In genomic region chr16:2179576-2179975, GRCh38 we compare ENCODE assay signal across 17 cellular contexts. TPM values are rescaled to one million over a fixed set of nuclear protein-coding genes. Genes with fewer than 3 reads are reported as not detected.
DNase-seq lines count a peak whose midpoint lies in the region; ATAC-seq, FAIRE-seq and TF ChIP-seq lines count a peak whose summit lies in the region.
"Had no signal": no experiment of that assay in that cellular context is flagged by ENCODE, and none has a peak within 500 bp of the region (broad histone marks: within the 10 kb centered on the region; RNA-seq: fewer than 3 reads in every experiment).

No MANE protein-coding gene starts in this region.

- DNase-seq in HepG2 (ENCODE audit: low spot score) (no peak), right lobe of liver (no peak), T-helper 17 cell (no peak), left lobe of liver (ENCODE audit: low spot score) (no peak), prostate gland (ENCODE audit: low spot score) (no peak), gastrocnemius medialis (no peak)
- DNase-seq: Calu3; CD8-positive, alpha-beta T cell; DMS79 treated with DMSO at 0.1 percent for 48 hours; GF-D8 had no signal

- H3K27ac ChIP-seq in HepG2 (ENCODE audit: extremely low read length, insufficient read depth, low read length) = no peak overlapping the region
- no peak overlapping the region for H3K27ac ChIP-seq in right lobe of liver
- no peak overlapping the region for H3K27ac ChIP-seq in prostate gland
- no peak overlapping the region for H3K27ac ChIP-seq in gastrocnemius medialis
- H3K27ac ChIP-seq: BLaER1 treated with 17β-estradiol and CSF1 and Interleukin-3, amounts not matched to agents 10 nM and 100 nM had no signal

- ATAC-seq in HepG2 = no peak
- no peak for ATAC-seq in right lobe of liver
- ATAC-seq in T-helper 17 cell = no peak
- ATAC-seq in left lobe of liver = peak; percentile 2
- ATAC-seq in HG03108 (IDR thresholded peaks at IDR 0.05; ENCODE audit: unreplicated experiment) = no peak
- no peak for ATAC-seq in GM21723 (IDR thresholded peaks at IDR 0.05; ENCODE audit: unreplicated experiment)
- no peak for ATAC-seq in gastrocnemius medialis

- TF ChIP-seq CTCF in HepG2 (CRISPR knock-in tag; IDR thresholded peaks at IDR 0.05) (no peak), right lobe of liver (IDR thresholded peaks at IDR 0.05) (no peak), prostate gland (IDR thresholded peaks at IDR 0.05) (no peak), gastrocnemius medialis (IDR thresholded peaks at IDR 0.05 in 4 of 5, conservative IDR thresholded peaks at IDR 0.05 in 1 of 5) (no peak)

- no peak overlapping the region for H2AFZ ChIP-seq in HepG2 (ENCODE audit: low read length)

- no peak overlapping the region for H3K27ac Mint-ChIP-seq in T-helper 17 cell
- H3K27ac Mint-ChIP-seq: B cell; CD8-positive, alpha-beta T cell had no signal

- TF ChIP-seq EP300 in HepG2 (IDR thresholded peaks at IDR 0.05; ENCODE audit: low read depth in 2 of 2, low read length in 2 of 2) (no peak), HepG2 (CRISPR knock-in tag; IDR thresholded peaks at IDR 0.05; ENCODE audit: borderline replicate concordance) (no peak)

- H3K36me3 Mint-ChIP-seq in T-helper 17 cell (ENCODE audit: low read depth) = no peaks in the 10 kb centered on the region

- peak overlapping the region; percentile 36 for H3K4me3 Mint-ChIP-seq in T-helper 17 cell
- H3K4me3 Mint-ChIP-seq: B cell; CD8-positive, alpha-beta T cell had no signal

- H3K79me2 ChIP-seq in HepG2 (ENCODE audit: insufficient read depth, low read length) = no peaks in the 10 kb centered on the region

- CTCF ChIA-PET in HepG2 (lab: Yijun Ruan, JAX; ENCODE audit: low intra/inter-chr PET ratio, low total read pairs) = no interaction called here

- H3K4me1 ChIP-seq in HepG2 (ENCODE audit: insufficient read depth, low read length) = peaks cover 17% of the 10 kb centered on the region
- no peaks in the 10 kb centered on the region for H3K4me1 ChIP-seq in right lobe of liver
- H3K4me1 ChIP-seq in prostate gland (replicated peaks) = no peaks in the 10 kb centered on the region
- H3K4me1 ChIP-seq in gastrocnemius medialis = no peaks in the 10 kb centered on the region
- H3K4me1 ChIP-seq: HAP-1 had no signal

- peaks cover 5% of the 10 kb centered on the region for H3K4me1 Mint-ChIP-seq in T-helper 17 cell

- TF ChIP-seq POLR2A in HepG2 (IDR thresholded peaks at IDR 0.05; ENCODE audit: insufficient read depth in 1 of 2, low read depth in 2 of 2, low read length in 2 of 2) (no peak), right lobe of liver (IDR thresholded peaks at IDR 0.05) (no peak), prostate gland (IDR thresholded peaks at IDR 0.05) (no peak), gastrocnemius medialis (IDR thresholded peaks at IDR 0.05) (no peak)

- H3K36me3 ChIP-seq in HepG2 (replicated peaks in 1 of 2; ENCODE audit: control insufficient read depth in 1 of 2, insufficient read depth in 2 of 2, low read length in 2 of 2) = peaks cover 6 to 13% of the 10 kb centered on the region in 2 experiments; a peak in 2 of 5 replicates
- peaks cover 0 to 23% (median 6%) of the 10 kb centered on the region in 4 donors for H3K36me3 ChIP-seq in right lobe of liver
- peaks cover 0 to 4% of the 10 kb centered on the region in 2 donors for H3K36me3 ChIP-seq in prostate gland
- H3K36me3 ChIP-seq in gastrocnemius medialis = peaks cover 0 to 26% of the 10 kb centered on the region in 2 donors

- no peaks in the 10 kb centered on the region for H3K27me3 Mint-ChIP-seq in T-helper 17 cell
- H3K27me3 Mint-ChIP-seq: B cell had no signal

- no peak overlapping the region for H3K4me2 ChIP-seq in HepG2 (ENCODE audit: low read depth, low read length)
- H3K4me2 ChIP-seq: BLaER1 treated with 17β-estradiol and CSF1 and Interleukin-3, amounts not matched to agents 10 nM and 100 nM had no signal

- intact Hi-C loops in HepG2 (cut with micrococcal nuclease; ENCODE audit: unreplicated experiment) = no loop called here
- intact Hi-C loops in right lobe of liver (cut with DNase I) = no loop called here
- intact Hi-C loops in prostate gland (cut with DNase I) = no loop called here
- intact Hi-C loops in gastrocnemius medialis (cut with DNase I; ENCODE audit: low total_unique reads) = no loop called here

- H3K27me3 ChIP-seq in HepG2 (ENCODE audit: control insufficient read depth in 1 of 2, insufficient read depth in 2 of 2, low read length in 2 of 2) = no peaks in the 10 kb centered on the region
- H3K27me3 ChIP-seq in right lobe of liver = no peaks in the 10 kb centered on the region
- H3K27me3 ChIP-seq in prostate gland (replicated peaks; ENCODE audit: insufficient read depth) = no peaks in the 10 kb centered on the region
- no peaks in the 10 kb centered on the region for H3K27me3 ChIP-seq in gastrocnemius medialis
- H3K27me3 ChIP-seq: BLaER1 treated with 17β-estradiol and CSF1 and Interleukin-3, amounts not matched to agents 10 nM and 100 nM had no signal

- no peaks in the 10 kb centered on the region for H4K20me1 ChIP-seq in HepG2 (ENCODE audit: insufficient read depth, low read length)

- no peak for TF ChIP-seq RAD21 in HepG2 (CRISPR knock-in tag; IDR thresholded peaks at IDR 0.05)

- H3K9ac ChIP-seq in HepG2 (ENCODE audit: insufficient read depth, low read depth, low read length) = no peak overlapping the region
- H3K9ac ChIP-seq: BLaER1 treated with 17β-estradiol and CSF1 and Interleukin-3, amounts not matched to agents 10 nM and 100 nM had no signal

- FAIRE-seq in HepG2 (lab: Jason Lieb, UNC) = no peak
- FAIRE-seq: H1 had no signal

- POLR2A ChIA-PET in HepG2 (lab: Yijun Ruan, JAX) = no interaction called here

- no peaks in the 10 kb centered on the region for H3K9me3 ChIP-seq in HepG2 (ENCODE audit: low read length)
- H3K9me3 ChIP-seq in right lobe of liver = no peaks in the 10 kb centered on the region
- H3K9me3 ChIP-seq in T-helper 17 cell (ENCODE audit: control insufficient read depth, low read length, poor library complexity, severe bottlenecking) = no peaks in the 10 kb centered on the region
- H3K9me3 ChIP-seq in prostate gland = no peaks in the 10 kb centered on the region
- H3K9me3 ChIP-seq in gastrocnemius medialis = no peaks in the 10 kb centered on the region
- H3K9me3 ChIP-seq: HAP-1 had no signal

- H3K4me3 ChIP-seq in HepG2 (replicated peaks in 1 of 3; ENCODE audit: insufficient read depth in 1 of 3, low read depth in 2 of 3, low read length in 3 of 3) (no peak overlapping the region), right lobe of liver (no peak overlapping the region), prostate gland (no peak overlapping the region), gastrocnemius medialis (no peak overlapping the region)
- H3K4me3 ChIP-seq: BLaER1 treated with 17β-estradiol and CSF1 and Interleukin-3, amounts not matched to agents 10 nM and 100 nM; HAP-1 had no signal

- 100% methylated on average over 2 of the region's 31 CpGs for WGBS in HepG2 (ENCODE audit: low lambda C conversion rate)
- no CpG with 5 or more reads among the region's 31 CpGs for WGBS in right lobe of liver (ENCODE audit: insufficient coverage, low coverage, low lambda C conversion rate, missing lambda C conversion rate)
- 91% methylated on average over 27 of the region's 31 CpGs for WGBS in prostate gland

- in situ Hi-C loops in HepG2 (cut with HindIII; ENCODE audit: extremely low pct_ligation_motif_present, low pct_unique_long_range_greater_than_20kb) = no loop called here
- in situ Hi-C loops in gastrocnemius medialis (cut with MboI; ENCODE audit: low sequenced_read_pairs in 4 of 4) = no loop called here

- no TSS peak for BruUV-seq in HepG2 (replicated peaks; lab: Mats Ljungman, UMichigan)

RNA-seq across cellular contexts. Expression of gene CASKIN1, which starts 16.8 kb away (rescaled TPM):
- total RNA-seq in HepG2 (2016; rRNA removed; fragmentation: Illumina TruSeq; extraction: Trizol) (1.2 and 1.4 TPM in 2 replicates), right lobe of liver (not detected), T-helper 17 cell (under 1 TPM in 1 of 2 donors, not detected in 1; 0.05 TPM), left lobe of liver (0.05 TPM), prostate gland (1 to 10 TPM in 1 of 2 donors, under 1 TPM in 1; 0.77 to 5.3 TPM), gastrocnemius medialis (under 1 TPM in 3 of 4 donors, not detected in 1; 0.07 to 0.51 (median 0.10) TPM)
- 0.20 and 2.1 TPM in 2 replicates for total RNA-seq in HepG2 (2016; cell fraction: cytosol; rRNA removed; fragmentation: Illumina TruSeq; extraction: Trizol; ENCODE audit: low read depth)
- 0.56 and 0.91 TPM in 2 replicates for total RNA-seq in HepG2 (2016; cell fraction: insoluble cytoplasmic fraction; rRNA removed; fragmentation: Illumina TruSeq; extraction: Trizol)
- total RNA-seq in HepG2 (2016; cell fraction: membrane; rRNA removed; fragmentation: Illumina TruSeq; extraction: Trizol) = 0.65 and 0.76 TPM in 2 replicates
- 0.65 and 1.9 TPM in 2 replicates for total RNA-seq in HepG2 (2016; cell fraction: nucleus; rRNA removed; fragmentation: Illumina TruSeq; extraction: Trizol)
- polyA plus RNA-seq in HepG2 (2011; rRNA removed) = 2.2 and 9.4 TPM in 2 replicates
- 0.65 and 1.0 TPM in 2 replicates for polyA plus RNA-seq in HepG2 (2011; cell fraction: cytosol; rRNA removed)
- polyA plus RNA-seq in HepG2 (2011; cell fraction: nucleus; rRNA removed) = 13.6 and 21.2 TPM in 2 replicates
- polyA plus RNA-seq in HepG2 (2012) = 2.3 and 3.3 TPM in 2 replicates
- 0.10 TPM in 2 replicates for polyA plus RNA-seq in HepG2 (2016; cell fraction: cytosol; fragmentation: Illumina TruSeq; extraction: Trizol; ENCODE audit: low read depth)
- 0.49 and 0.81 TPM in 2 replicates for polyA plus RNA-seq in HepG2 (2016; cell fraction: insoluble cytoplasmic fraction; fragmentation: Illumina TruSeq; extraction: Trizol; ENCODE audit: low read depth)
- polyA plus RNA-seq in HepG2 (2016; cell fraction: membrane; fragmentation: Illumina TruSeq; extraction: Trizol; ENCODE audit: low read depth) = 0.34 and 0.36 TPM in 2 replicates
- polyA plus RNA-seq in HepG2 (2016; cell fraction: nucleus; fragmentation: Illumina TruSeq; extraction: Trizol; ENCODE audit: insufficient read depth, low read depth) = 4.1 and 6.3 TPM in 2 replicates
- 4.0 TPM in 1 of 2 replicates, not detected in the other for polyA minus RNA-seq in HepG2 (2011; rRNA and poly(A)+ RNA removed; ENCODE audit: low replicate concordance)
- 0.88 and 1.8 TPM in 2 replicates for polyA minus RNA-seq in HepG2 (2011; cell fraction: cytosol; rRNA and poly(A)+ RNA removed)
- polyA minus RNA-seq in HepG2 (2011; cell fraction: nucleus; rRNA and poly(A)+ RNA removed) = 1.5 and 2.7 TPM in 2 replicates
- total RNA-seq: B cell had no signal

RNA-seq across cellular contexts. Expression of gene TRAF7, which starts 24.0 kb away (rescaled TPM):
- total RNA-seq in HepG2 (2016; rRNA removed; fragmentation: Illumina TruSeq; extraction: Trizol) (40.3 and 47.9 TPM in 2 replicates), right lobe of liver (10 to 100 TPM; 40.9 to 56.2 (median 46.2) TPM), T-helper 17 cell (10 to 100 TPM; 32.4 to 35.0 TPM), left lobe of liver (44.2 TPM), prostate gland (10 to 100 TPM; 40.0 to 51.5 TPM), gastrocnemius medialis (10 to 100 TPM; 39.5 to 71.4 (median 55.9) TPM)
- 34.6 and 39.0 TPM in 2 replicates for total RNA-seq in HepG2 (2016; cell fraction: cytosol; rRNA removed; fragmentation: Illumina TruSeq; extraction: Trizol; ENCODE audit: low read depth)
- total RNA-seq in HepG2 (2016; cell fraction: insoluble cytoplasmic fraction; rRNA removed; fragmentation: Illumina TruSeq; extraction: Trizol) = 37.7 and 45.9 TPM in 2 replicates
- total RNA-seq in HepG2 (2016; cell fraction: membrane; rRNA removed; fragmentation: Illumina TruSeq; extraction: Trizol) = 86.6 and 88.7 TPM in 2 replicates
- 27.8 and 32.2 TPM in 2 replicates for total RNA-seq in HepG2 (2016; cell fraction: nucleus; rRNA removed; fragmentation: Illumina TruSeq; extraction: Trizol)
- polyA plus RNA-seq in HepG2 (2011; rRNA removed) = 65.6 and 67.9 TPM in 2 replicates
- 42.1 and 56.2 TPM in 2 replicates for polyA plus RNA-seq in HepG2 (2011; cell fraction: cytosol; rRNA removed)
- 119 and 145 TPM in 2 replicates for polyA plus RNA-seq in HepG2 (2011; cell fraction: nucleus; rRNA removed)
- polyA plus RNA-seq in HepG2 (2012) = 36.5 and 51.9 TPM in 2 replicates
- polyA plus RNA-seq in HepG2 (2016; cell fraction: cytosol; fragmentation: Illumina TruSeq; extraction: Trizol; ENCODE audit: low read depth) = 64.8 and 68.7 TPM in 2 replicates
- polyA plus RNA-seq in HepG2 (2016; cell fraction: insoluble cytoplasmic fraction; fragmentation: Illumina TruSeq; extraction: Trizol; ENCODE audit: low read depth) = 43.6 and 56.9 TPM in 2 replicates
- 91.9 and 99.7 TPM in 2 replicates for polyA plus RNA-seq in HepG2 (2016; cell fraction: membrane; fragmentation: Illumina TruSeq; extraction: Trizol; ENCODE audit: low read depth)
- polyA plus RNA-seq in HepG2 (2016; cell fraction: nucleus; fragmentation: Illumina TruSeq; extraction: Trizol; ENCODE audit: insufficient read depth, low read depth) = 74.4 and 76.4 TPM in 2 replicates
- polyA minus RNA-seq in HepG2 (2011; rRNA and poly(A)+ RNA removed; ENCODE audit: low replicate concordance) = 81.3 and 108 TPM in 2 replicates
- polyA minus RNA-seq in HepG2 (2011; cell fraction: cytosol; rRNA and poly(A)+ RNA removed) = 41.1 and 51.4 TPM in 2 replicates
- 18.5 and 21.0 TPM in 2 replicates for polyA minus RNA-seq in HepG2 (2011; cell fraction: nucleus; rRNA and poly(A)+ RNA removed)

RNA-seq across cellular contexts. Expression of gene MLST8, which starts 25.7 kb away (rescaled TPM):
- 25.2 and 30.8 TPM in 2 replicates for total RNA-seq in HepG2 (2016; rRNA removed; fragmentation: Illumina TruSeq; extraction: Trizol)
- 66.8 and 68.3 TPM in 2 replicates for total RNA-seq in HepG2 (2016; cell fraction: cytosol; rRNA removed; fragmentation: Illumina TruSeq; extraction: Trizol; ENCODE audit: low read depth)
- 24.8 and 34.9 TPM in 2 replicates for total RNA-seq in HepG2 (2016; cell fraction: insoluble cytoplasmic fraction; rRNA removed; fragmentation: Illumina TruSeq; extraction: Trizol)
- total RNA-seq in HepG2 (2016; cell fraction: membrane; rRNA removed; fragmentation: Illumina TruSeq; extraction: Trizol) = 73.3 and 82.0 TPM in 2 replicates
- 20.0 and 20.9 TPM in 2 replicates for total RNA-seq in HepG2 (2016; cell fraction: nucleus; rRNA removed; fragmentation: Illumina TruSeq; extraction: Trizol)
- polyA plus RNA-seq in HepG2 (2011; rRNA removed) = 70.9 and 72.7 TPM in 2 replicates
- polyA plus RNA-seq in HepG2 (2011; cell fraction: cytosol; rRNA removed) = 88.3 and 159 TPM in 2 replicates
- polyA plus RNA-seq in HepG2 (2011; cell fraction: nucleus; rRNA removed) = 109 and 133 TPM in 2 replicates
- 26.5 and 34.3 TPM in 2 replicates for polyA plus RNA-seq in HepG2 (2012)
- 136 and 139 TPM in 2 replicates for polyA plus RNA-seq in HepG2 (2016; cell fraction: cytosol; fragmentation: Illumina TruSeq; extraction: Trizol; ENCODE audit: low read depth)
- polyA plus RNA-seq in HepG2 (2016; cell fraction: insoluble cytoplasmic fraction; fragmentation: Illumina TruSeq; extraction: Trizol; ENCODE audit: low read depth) = 45.5 and 48.4 TPM in 2 replicates
- 121 and 123 TPM in 2 replicates for polyA plus RNA-seq in HepG2 (2016; cell fraction: membrane; fragmentation: Illumina TruSeq; extraction: Trizol; ENCODE audit: low read depth)
- 52.7 and 57.3 TPM in 2 replicates for polyA plus RNA-seq in HepG2 (2016; cell fraction: nucleus; fragmentation: Illumina TruSeq; extraction: Trizol; ENCODE audit: insufficient read depth, low read depth)
- 111 and 121 TPM in 2 replicates for polyA minus RNA-seq in HepG2 (2011; rRNA and poly(A)+ RNA removed; ENCODE audit: low replicate concordance)
- 30.5 and 31.0 TPM in 2 replicates for polyA minus RNA-seq in HepG2 (2011; cell fraction: cytosol; rRNA and poly(A)+ RNA removed)
- 41.5 and 46.5 TPM in 2 replicates for polyA minus RNA-seq in HepG2 (2011; cell fraction: nucleus; rRNA and poly(A)+ RNA removed)
- total RNA-seq in right lobe of liver = 10 to 100 TPM; 13.1 to 51.0 (median 17.5) TPM
- 10 to 100 TPM; 28.2 to 31.4 TPM for total RNA-seq in T-helper 17 cell
- 16.9 TPM for total RNA-seq in left lobe of liver
- total RNA-seq in prostate gland = 100 to 1,000 TPM in 1 of 2 donors, 10 to 100 TPM in 1; 55.9 to 110 TPM
- 10 to 100 TPM; 40.3 to 77.0 (median 73.5) TPM for total RNA-seq in gastrocnemius medialis

RNA-seq across cellular contexts. Expression of gene BRICD5, which starts 31.1 kb away (rescaled TPM):
- total RNA-seq in HepG2 (2016; rRNA removed; fragmentation: Illumina TruSeq; extraction: Trizol) (1.7 and 5.8 TPM in 2 replicates), right lobe of liver (1 to 10 TPM in 4 of 6 experiments, under 1 TPM in 2; 0.74 to 3.7 (median 2.0) TPM), T-helper 17 cell (1 to 10 TPM; 2.6 to 4.0 TPM), left lobe of liver (5.3 TPM), prostate gland (10 to 100 TPM; 18.4 to 26.2 TPM), gastrocnemius medialis (1 to 10 TPM in 3 of 4 donors, under 1 TPM in 1; 0.15 to 2.2 (median 1.4) TPM)
- total RNA-seq in HepG2 (2016; cell fraction: cytosol; rRNA removed; fragmentation: Illumina TruSeq; extraction: Trizol; ENCODE audit: low read depth) = 2.2 and 3.3 TPM in 2 replicates
- total RNA-seq in HepG2 (2016; cell fraction: insoluble cytoplasmic fraction; rRNA removed; fragmentation: Illumina TruSeq; extraction: Trizol) = 1.6 and 6.3 TPM in 2 replicates
- 1.4 and 2.7 TPM in 2 replicates for total RNA-seq in HepG2 (2016; cell fraction: membrane; rRNA removed; fragmentation: Illumina TruSeq; extraction: Trizol)
- total RNA-seq in HepG2 (2016; cell fraction: nucleus; rRNA removed; fragmentation: Illumina TruSeq; extraction: Trizol) = 5.3 and 6.8 TPM in 2 replicates
- 1.6 and 2.0 TPM in 2 replicates for polyA plus RNA-seq in HepG2 (2011; rRNA removed)
- 0.71 and 1.3 TPM in 2 replicates for polyA plus RNA-seq in HepG2 (2011; cell fraction: cytosol; rRNA removed)
- polyA plus RNA-seq in HepG2 (2011; cell fraction: nucleus; rRNA removed) = 20.0 and 26.3 TPM in 2 replicates
- 3.3 and 5.8 TPM in 2 replicates for polyA plus RNA-seq in HepG2 (2012)
- polyA plus RNA-seq in HepG2 (2016; cell fraction: cytosol; fragmentation: Illumina TruSeq; extraction: Trizol; ENCODE audit: low read depth) = 1.9 and 3.4 TPM in 2 replicates
- polyA plus RNA-seq in HepG2 (2016; cell fraction: insoluble cytoplasmic fraction; fragmentation: Illumina TruSeq; extraction: Trizol; ENCODE audit: low read depth) = 1.3 and 2.2 TPM in 2 replicates
- polyA plus RNA-seq in HepG2 (2016; cell fraction: membrane; fragmentation: Illumina TruSeq; extraction: Trizol; ENCODE audit: low read depth) = 0.97 and 1.2 TPM in 2 replicates
- 15.3 and 20.5 TPM in 2 replicates for polyA plus RNA-seq in HepG2 (2016; cell fraction: nucleus; fragmentation: Illumina TruSeq; extraction: Trizol; ENCODE audit: insufficient read depth, low read depth)
- 0.72 and 4.8 TPM in 2 replicates for polyA minus RNA-seq in HepG2 (2011; rRNA and poly(A)+ RNA removed; ENCODE audit: low replicate concordance)
- 3.1 TPM in 1 of 2 replicates, not detected in the other for polyA minus RNA-seq in HepG2 (2011; cell fraction: cytosol; rRNA and poly(A)+ RNA removed)
- 3.1 and 8.0 TPM in 2 replicates for polyA minus RNA-seq in HepG2 (2011; cell fraction: nucleus; rRNA and poly(A)+ RNA removed)

RNA-seq across cellular contexts. Expression of gene RAB26, which starts 31.2 kb away (rescaled TPM):
- total RNA-seq in HepG2 (2016; rRNA removed; fragmentation: Illumina TruSeq; extraction: Trizol) (0.45 and 0.86 TPM in 2 replicates), right lobe of liver (10 to 100 TPM in 3 of 6 experiments, 1 to 10 TPM in 3; 3.8 to 14.6 (median 8.7) TPM), T-helper 17 cell (under 1 TPM; 0.21 to 0.57 TPM), left lobe of liver (10.2 TPM), prostate gland (1 to 10 TPM; 1.8 to 5.1 TPM), gastrocnemius medialis (1 to 10 TPM in 2 of 4 donors, not detected in 2; 1.3 to 4.2 TPM)
- 1.2 and 1.4 TPM in 2 replicates for total RNA-seq in HepG2 (2016; cell fraction: cytosol; rRNA removed; fragmentation: Illumina TruSeq; extraction: Trizol; ENCODE audit: low read depth)
- total RNA-seq in HepG2 (2016; cell fraction: insoluble cytoplasmic fraction; rRNA removed; fragmentation: Illumina TruSeq; extraction: Trizol) = 0.62 and 1.3 TPM in 2 replicates
- 0.96 and 1.9 TPM in 2 replicates for total RNA-seq in HepG2 (2016; cell fraction: membrane; rRNA removed; fragmentation: Illumina TruSeq; extraction: Trizol)
- 1.0 and 1.6 TPM in 2 replicates for total RNA-seq in HepG2 (2016; cell fraction: nucleus; rRNA removed; fragmentation: Illumina TruSeq; extraction: Trizol)
- polyA plus RNA-seq in HepG2 (2011; rRNA removed) = 3.6 and 3.7 TPM in 2 replicates
- 2.2 and 3.4 TPM in 2 replicates for polyA plus RNA-seq in HepG2 (2011; cell fraction: cytosol; rRNA removed)
- 20.4 and 21.0 TPM in 2 replicates for polyA plus RNA-seq in HepG2 (2011; cell fraction: nucleus; rRNA removed)
- polyA plus RNA-seq in HepG2 (2012) = 2.3 and 3.3 TPM in 2 replicates
- polyA plus RNA-seq in HepG2 (2016; cell fraction: cytosol; fragmentation: Illumina TruSeq; extraction: Trizol; ENCODE audit: low read depth) = 2.1 and 2.3 TPM in 2 replicates
- 0.92 and 1.1 TPM in 2 replicates for polyA plus RNA-seq in HepG2 (2016; cell fraction: insoluble cytoplasmic fraction; fragmentation: Illumina TruSeq; extraction: Trizol; ENCODE audit: low read depth)
- polyA plus RNA-seq in HepG2 (2016; cell fraction: membrane; fragmentation: Illumina TruSeq; extraction: Trizol; ENCODE audit: low read depth) = 1.9 and 2.3 TPM in 2 replicates
- 3.2 and 3.9 TPM in 2 replicates for polyA plus RNA-seq in HepG2 (2016; cell fraction: nucleus; fragmentation: Illumina TruSeq; extraction: Trizol; ENCODE audit: insufficient read depth, low read depth)
- 6.5 and 7.6 TPM in 2 replicates for polyA minus RNA-seq in HepG2 (2011; rRNA and poly(A)+ RNA removed; ENCODE audit: low replicate concordance)
- 0.79 TPM in 1 of 2 replicates, not detected in the other for polyA minus RNA-seq in HepG2 (2011; cell fraction: cytosol; rRNA and poly(A)+ RNA removed)
- 0.90 and 1.2 TPM in 2 replicates for polyA minus RNA-seq in HepG2 (2011; cell fraction: nucleus; rRNA and poly(A)+ RNA removed)
- total RNA-seq: A172; CD8-positive, alpha-beta T cell had no signal
